ENCODE assay signal across 17 cellular contexts in the genomic region with DNA sequence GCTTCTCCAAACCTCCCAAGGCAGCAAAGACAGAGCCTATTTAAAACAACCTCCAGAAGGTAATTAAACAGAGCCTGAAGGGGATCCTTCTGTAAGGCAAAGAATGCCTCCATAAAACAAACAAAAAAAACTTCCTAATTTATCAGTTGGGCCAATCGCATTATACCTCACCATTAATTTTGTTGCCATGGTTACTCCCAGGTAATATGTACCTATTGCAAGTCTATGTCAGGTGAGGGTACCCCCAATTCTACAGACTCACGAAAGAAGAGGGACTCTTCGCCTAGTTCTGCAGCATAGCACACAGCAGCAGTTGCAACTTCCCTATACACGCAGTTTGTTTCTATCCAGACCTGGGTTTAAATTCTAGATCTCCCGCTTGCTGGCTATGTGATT. TPM values are rescaled to one million over a fixed set of nuclear protein-coding genes. Genes with fewer than 3 reads are reported as not detected.
DNase-seq lines count a peak whose midpoint lies in the region; ATAC-seq and TF ChIP-seq lines count a peak whose summit lies in the region.
"Had no signal": no experiment of that assay in that cellular context is flagged by ENCODE, and none has a peak within 500 bp of the region (broad histone marks: within the 10 kb centered on the region; RNA-seq: fewer than 3 reads in every experiment).

No MANE protein-coding gene starts in this region.

- peak; percentile 15 for DNase-seq in HT-29 (ENCODE audit: low spot score)
- DNase-seq in Peyer's patch: no peak
- DNase-seq in transverse colon: no peak
- DNase-seq in NCI-H510A treated with DMSO at 0.1 percent for 48 hours (lab: John Stamatoyannopoulos, UW): no peak
- DNase-seq in NCI-H1436 (lab: John Stamatoyannopoulos, UW): no peak
- DNase-seq: GM23248, MM.1S, NCI-H1105 treated with DMSO at 0.1 percent for 48 hours, NCI-H187, NCI-H2107, NCI-H510A, NCI-H774, SHP77 had no signal

- no peak for ATAC-seq in GM18870 (IDR thresholded peaks at IDR 0.05; ENCODE audit: unreplicated experiment)

- no peak for TF ChIP-seq POLR2A in Peyer's patch (IDR thresholded peaks at IDR 0.05)
- no peak for TF ChIP-seq POLR2A in transverse colon (IDR thresholded peaks at IDR 0.05)

- no peak overlapping the region for H3K9ac ChIP-seq in liver (ENCODE audit: low read depth in 1 of 2, low read length in 2 of 2)
- H3K9ac ChIP-seq: GM23248 had no signal

- TF ChIP-seq CTCF in Peyer's patch (IDR thresholded peaks at IDR 0.05) (no peak), liver (IDR thresholded peaks at IDR 0.05; ENCODE audit: low read depth, low read length, missing input control) (no peak), transverse colon (IDR thresholded peaks at IDR 0.05) (no peak)

- no peaks in the 10 kb centered on the region for H3K4me1 ChIP-seq in Peyer's patch
- H3K4me1 ChIP-seq in liver (ENCODE audit: control insufficient read depth in 4 of 4, insufficient read depth in 4 of 4, low read length in 3 of 4): peaks cover 40 to 70% (median 55%) of the 10 kb centered on the region in 4 donors
- peaks cover 0 to 22% (median 14%) of the 10 kb centered on the region in 4 donors for H3K4me1 ChIP-seq in transverse colon
- H3K4me1 ChIP-seq: HAP-1 had no signal

- H3K9me3 ChIP-seq in Peyer's patch (no peaks in the 10 kb centered on the region), liver (ENCODE audit: control insufficient read depth in 4 of 4, low read length in 3 of 4) (no peaks in the 10 kb centered on the region), transverse colon (no peaks in the 10 kb centered on the region)
- H3K9me3 ChIP-seq: HAP-1 had no signal

- H3K27me3 ChIP-seq in Peyer's patch (no peaks in the 10 kb centered on the region), liver (ENCODE audit: control insufficient read depth in 4 of 4, insufficient read depth in 4 of 4, low read length in 3 of 4) (no peaks in the 10 kb centered on the region), transverse colon (no peaks in the 10 kb centered on the region)

- no peak for TF ChIP-seq EP300 in transverse colon (IDR thresholded peaks at IDR 0.05; ENCODE audit: low read depth)

- no peak for TF ChIP-seq RAD21 in liver (IDR thresholded peaks at IDR 0.05)

- H3K27ac ChIP-seq in Peyer's patch: peak overlapping the region in 3 of 4 donors; percentile 20 to 93 (median 60)
- H3K27ac ChIP-seq in liver (ENCODE audit: low read depth in 1 of 2, low read length in 2 of 2): peak overlapping the region; percentile 93 to 94
- peak overlapping the region; percentile 69 to 81 (median 72) for H3K27ac ChIP-seq in transverse colon
- H3K27ac ChIP-seq: GM23248, SK-N-MC had no signal

- H3K36me3 ChIP-seq in Peyer's patch: peaks cover 0 to 9% (median 0%) of the 10 kb centered on the region in 3 donors
- H3K36me3 ChIP-seq in liver (ENCODE audit: control insufficient read depth in 4 of 4, insufficient read depth in 3 of 4, low read depth in 1 of 4, low read length in 3 of 4): peaks cover 0 to 4% (median 1%) of the 10 kb centered on the region in 4 donors
- no peaks in the 10 kb centered on the region for H3K36me3 ChIP-seq in transverse colon
- H3K36me3 ChIP-seq: HAP-1 had no signal

- in situ Hi-C loops in transverse colon (cut with MboI; ENCODE audit: low pct_ligation_motif_present in 1 of 4, low pct_unique_long_range_greater_than_20kb in 1 of 4, low sequenced_read_pairs in 3 of 4): no loop called here

- intact Hi-C loops in transverse colon (cut with DNase I; ENCODE audit: low total_unique reads): no loop called here

- WGBS in liver: 50% methylated on average over 5 of the region's 5 CpGs
- whole genome bisulfite sequencing in transverse colon (ENCODE audit: low coverage in 1 of 2), 2 donors: 61 to 63% methylated on average over 5 of the region's 5 CpGs

- H3K4me3 ChIP-seq in Peyer's patch (no peak overlapping the region), liver (ENCODE audit: low read depth in 1 of 3, low read length in 3 of 3) (no peak overlapping the region), transverse colon (no peak overlapping the region)
- H3K4me3 ChIP-seq: GM23248, HAP-1, SK-N-MC had no signal

TF ChIP-seq in liver, 16 proteins besides CTCF, POLR2A, EP300 and RAD21:
- TF ChIP-seq FOXA2 (IDR thresholded peaks at IDR 0.05) (no peak), JUND (IDR thresholded peaks at IDR 0.05) (no peak), GABPA (IDR thresholded peaks at IDR 0.05 in 1 of 2, conservative IDR thresholded peaks at IDR 0.05 in 1 of 2) (no peak), FOXA1 (IDR thresholded peaks at IDR 0.05) (no peak), EGR1 (IDR thresholded peaks at IDR 0.05; ENCODE audit: low read depth in 2 of 2) (no peak), RXRA (IDR thresholded peaks at IDR 0.05) (no peak), SP1 (IDR thresholded peaks at IDR 0.05) (no peak), NR2F2 (IDR thresholded peaks at IDR 0.05) (no peak), HNF4G (IDR thresholded peaks at IDR 0.05) (no peak)
- TF ChIP-seq, protein P1, sequence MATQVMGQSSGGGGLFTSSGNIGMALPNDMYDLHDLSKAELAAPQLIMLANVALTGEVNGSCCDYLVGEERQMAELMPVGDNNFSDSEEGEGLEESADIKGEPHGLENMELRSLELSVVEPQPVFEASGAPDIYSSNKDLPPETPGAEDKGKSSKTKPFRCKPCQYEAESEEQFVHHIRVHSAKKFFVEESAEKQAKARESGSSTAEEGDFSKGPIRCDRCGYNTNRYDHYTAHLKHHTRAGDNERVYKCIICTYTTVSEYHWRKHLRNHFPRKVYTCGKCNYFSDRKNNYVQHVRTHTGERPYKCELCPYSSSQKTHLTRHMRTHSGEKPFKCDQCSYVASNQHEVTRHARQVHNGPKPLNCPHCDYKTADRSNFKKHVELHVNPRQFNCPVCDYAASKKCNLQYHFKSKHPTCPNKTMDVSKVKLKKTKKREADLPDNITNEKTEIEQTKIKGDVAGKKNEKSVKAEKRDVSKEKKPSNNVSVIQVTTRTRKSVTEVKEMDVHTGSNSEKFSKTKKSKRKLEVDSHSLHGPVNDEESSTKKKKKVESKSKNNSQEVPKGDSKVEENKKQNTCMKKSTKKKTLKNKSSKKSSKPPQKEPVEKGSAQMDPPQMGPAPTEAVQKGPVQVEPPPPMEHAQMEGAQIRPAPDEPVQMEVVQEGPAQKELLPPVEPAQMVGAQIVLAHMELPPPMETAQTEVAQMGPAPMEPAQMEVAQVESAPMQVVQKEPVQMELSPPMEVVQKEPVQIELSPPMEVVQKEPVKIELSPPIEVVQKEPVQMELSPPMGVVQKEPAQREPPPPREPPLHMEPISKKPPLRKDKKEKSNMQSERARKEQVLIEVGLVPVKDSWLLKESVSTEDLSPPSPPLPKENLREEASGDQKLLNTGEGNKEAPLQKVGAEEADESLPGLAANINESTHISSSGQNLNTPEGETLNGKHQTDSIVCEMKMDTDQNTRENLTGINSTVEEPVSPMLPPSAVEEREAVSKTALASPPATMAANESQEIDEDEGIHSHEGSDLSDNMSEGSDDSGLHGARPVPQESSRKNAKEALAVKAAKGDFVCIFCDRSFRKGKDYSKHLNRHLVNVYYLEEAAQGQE (IDR thresholded peaks at IDR 0.05): no peak
- TF ChIP-seq, protein P2, sequence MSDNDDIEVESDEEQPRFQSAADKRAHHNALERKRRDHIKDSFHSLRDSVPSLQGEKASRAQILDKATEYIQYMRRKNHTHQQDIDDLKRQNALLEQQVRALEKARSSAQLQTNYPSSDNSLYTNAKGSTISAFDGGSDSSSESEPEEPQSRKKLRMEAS (IDR thresholded peaks at IDR 0.05): no peak

RNA-seq across cellular contexts. Expression of a gene that starts 38.8 kb away (rescaled TPM):
- total RNA-seq in HT-29 (2014; rRNA removed; shearing (Covaris generic)): 48.3 and 49.4 TPM in 2 replicates
- total RNA-seq in Peyer's patch: 10 to 100 TPM; 22.9 to 55.4 (median 41.2) TPM
- total RNA-seq in liver: 10 to 100 TPM; 23.3 to 58.2 TPM
- 10 to 100 TPM; 23.9 to 35.1 TPM for polyA plus RNA-seq in liver
- total RNA-seq in transverse colon: 10 to 100 TPM; 12.3 to 98.4 (median 42.7) TPM
